9 cellular contexts compared by ENCODE assay signal in the genomic region with DNA sequence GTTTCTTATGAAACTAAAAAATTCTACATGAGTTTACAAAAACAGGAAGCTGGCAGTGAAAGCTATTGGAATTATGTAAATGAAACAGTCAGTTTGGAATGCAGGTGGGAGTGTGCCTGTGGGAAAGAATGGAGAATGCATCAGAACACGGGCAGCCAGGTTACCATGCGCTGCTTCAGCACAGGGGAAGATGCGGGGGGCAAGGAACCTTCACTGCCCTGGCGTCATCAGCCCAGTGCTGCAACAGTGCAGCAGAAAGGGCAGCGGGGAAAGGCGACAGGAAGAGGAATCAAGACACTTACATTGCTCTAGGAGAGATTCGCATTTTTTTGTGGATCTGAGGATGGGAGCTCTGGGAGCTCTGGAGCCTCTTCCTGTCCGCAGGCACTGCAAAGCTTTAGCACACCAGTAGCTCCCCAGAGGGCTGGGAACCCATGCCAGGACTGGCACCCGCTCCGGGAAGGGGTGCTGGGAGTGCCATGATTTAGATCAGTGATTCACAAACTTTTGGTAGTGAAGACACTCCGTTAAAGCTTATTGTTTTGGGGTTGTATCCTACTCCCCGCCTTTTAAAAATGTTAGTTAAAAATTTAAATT.
DNase-seq lines count a peak whose midpoint lies in the region; ATAC-seq and TF ChIP-seq lines count a peak whose summit lies in the region.
"Had no signal": no experiment of that assay in that cellular context is flagged by ENCODE, and none has a peak within 500 bp of the region (broad histone marks: within the 10 kb centered on the region; RNA-seq: fewer than 3 reads in every experiment).

No MANE protein-coding gene starts in this region.

- peaks cover 7% of the 10 kb centered on the region for H3K36me3 Mint-ChIP-seq in activated naive CD8-positive, alpha-beta T cell
- peaks cover 0 to 7% (median 0%) of the 10 kb centered on the region in 3 donors for H3K36me3 Mint-ChIP-seq in immature natural killer cell

- H3K4me3 Mint-ChIP-seq in activated naive CD8-positive, alpha-beta T cell: peak overlapping the region; percentile 61
- H3K4me3 Mint-ChIP-seq in immature natural killer cell: peak overlapping the region in 3 of 5 donors; percentile 2 to 71 (median 52)

- H3K4me2 ChIP-seq in DOHH2 (ENCODE audit: low read length) (peak overlapping the region; percentile 34), Karpas-422 (ENCODE audit: low read depth, low read length, poor library complexity, severe bottlenecking) (no peak overlapping the region)

- H3K4me3 ChIP-seq in DOHH2 (ENCODE audit: low read length): peak overlapping the region; percentile 38
- no peak overlapping the region for H3K4me3 ChIP-seq in Karpas-422 (ENCODE audit: low read length)

- H4K20me1 ChIP-seq in DOHH2 (ENCODE audit: control insufficient read depth, insufficient read depth, low read depth, low read length): no peaks in the 10 kb centered on the region
- no peaks in the 10 kb centered on the region for H4K20me1 ChIP-seq in Karpas-422 (ENCODE audit: insufficient read depth, low read depth, low read length)

- H3K79me2 ChIP-seq in DOHH2 (ENCODE audit: control insufficient read depth, low read length) (no peaks in the 10 kb centered on the region), Karpas-422 (ENCODE audit: low read length) (no peaks in the 10 kb centered on the region)

- no peak overlapping the region for H3K9ac ChIP-seq in Karpas-422 (ENCODE audit: low read length)

- no peaks in the 10 kb centered on the region for H3K36me3 ChIP-seq in DOHH2 (ENCODE audit: control insufficient read depth, low read length)
- H3K36me3 ChIP-seq in Karpas-422 (ENCODE audit: insufficient read depth, low read length): no peaks in the 10 kb centered on the region

- H3F3A ChIP-seq in DOHH2 (ENCODE audit: control insufficient read depth, insufficient read depth): peaks cover under 1% of the 10 kb centered on the region; the same call in 1 of the 2 replicates

- DNase-seq in immature natural killer cell: no peak
- DNase-seq in substantia nigra (lab: John Stamatoyannopoulos, UW): peak in 3 of 49 donors; percentile 3 to 20 (median 3)
- DNase-seq in Karpas-422: no peak
- DNase-seq in SHP77 (lab: John Stamatoyannopoulos, UW): no peak
- DNase-seq in germinal center (ENCODE audit: low spot score): no peak

- peak; percentile 4 for ATAC-seq in HG03354 (IDR thresholded peaks at IDR 0.05; ENCODE audit: poor library complexity, severe bottlenecking, unreplicated experiment)

- no peaks in the 10 kb centered on the region for H3K9me3 Mint-ChIP-seq in activated naive CD8-positive, alpha-beta T cell (ENCODE audit: low read depth)
- peaks cover 0 to 2% (median under 1%) of the 10 kb centered on the region in 6 donors for H3K9me3 Mint-ChIP-seq in immature natural killer cell

- H3K9me2 ChIP-seq in DOHH2 (replicated peaks; ENCODE audit: control insufficient read depth, low read length): no peaks in the 10 kb centered on the region
- H3K9me2 ChIP-seq in Karpas-422 (replicated peaks; ENCODE audit: insufficient read depth, low read length): no peaks in the 10 kb centered on the region

- H3K27ac ChIP-seq in DOHH2 (ENCODE audit: low read depth, low read length) (peak overlapping the region; percentile 27), substantia nigra (ENCODE audit: low read depth, low read length, poor library complexity, severe bottlenecking) (peak overlapping the region; percentile 4), Karpas-422 (ENCODE audit: low read length) (no peak overlapping the region)

- H3K4me1 ChIP-seq in DOHH2 (ENCODE audit: control insufficient read depth, low read length): peaks cover 38% of the 10 kb centered on the region
- H3K4me1 ChIP-seq in Karpas-422 (ENCODE audit: low read length): no peaks in the 10 kb centered on the region

- no peak overlapping the region for H2AFZ ChIP-seq in Karpas-422 (ENCODE audit: low read length)

- H3K27ac Mint-ChIP-seq in activated naive CD8-positive, alpha-beta T cell: peak overlapping the region; percentile 95
- H3K27ac Mint-ChIP-seq in immature natural killer cell: peak overlapping the region; percentile 46 to 91 (median 73)

- H3K27me3 ChIP-seq in DOHH2 (ENCODE audit: control insufficient read depth, low read length): no peaks in the 10 kb centered on the region
- no peaks in the 10 kb centered on the region for H3K27me3 ChIP-seq in Karpas-422 (ENCODE audit: low read length)

- H3K9me3 ChIP-seq in DOHH2 (ENCODE audit: control insufficient read depth, insufficient read depth, low read length): no peaks in the 10 kb centered on the region; the same call in 1 of the 2 replicates
- no peaks in the 10 kb centered on the region; the same call in 1 of the 2 replicates for H3K9me3 ChIP-seq in Karpas-422 (ENCODE audit: low read length)

- H3K27me3 Mint-ChIP-seq in activated naive CD8-positive, alpha-beta T cell: no peaks in the 10 kb centered on the region
- H3K27me3 Mint-ChIP-seq in immature natural killer cell (ENCODE audit: low read depth in 3 of 3): peaks cover 0 to 2% (median 2%) of the 10 kb centered on the region in 3 donors
- H3K27me3 Mint-ChIP-seq: IgD-negative memory B cell had no signal

- TF ChIP-seq CTCF in DOHH2 (IDR thresholded peaks at IDR 0.05; ENCODE audit: low read depth, low read length, poor library complexity, severe bottlenecking): no peak

- peaks cover 41% of the 10 kb centered on the region for H3K4me1 Mint-ChIP-seq in activated naive CD8-positive, alpha-beta T cell (ENCODE audit: low read depth)
- peaks cover 26 to 28% of the 10 kb centered on the region in 2 donors for H3K4me1 Mint-ChIP-seq in immature natural killer cell
